1 cellular context compared by ENCODE assay signal in genomic region chr17:78316867-78317816, GRCh38.
TF ChIP-seq lines count a peak whose summit lies in the region.

No MANE protein-coding gene starts in this region.

TF ChIP-seq in HEK293, 187 proteins besides CTCF, POLR2A, EP300 and RAD21 (continued from another document and continues in another):
- TF ChIP-seq, protein P1, sequence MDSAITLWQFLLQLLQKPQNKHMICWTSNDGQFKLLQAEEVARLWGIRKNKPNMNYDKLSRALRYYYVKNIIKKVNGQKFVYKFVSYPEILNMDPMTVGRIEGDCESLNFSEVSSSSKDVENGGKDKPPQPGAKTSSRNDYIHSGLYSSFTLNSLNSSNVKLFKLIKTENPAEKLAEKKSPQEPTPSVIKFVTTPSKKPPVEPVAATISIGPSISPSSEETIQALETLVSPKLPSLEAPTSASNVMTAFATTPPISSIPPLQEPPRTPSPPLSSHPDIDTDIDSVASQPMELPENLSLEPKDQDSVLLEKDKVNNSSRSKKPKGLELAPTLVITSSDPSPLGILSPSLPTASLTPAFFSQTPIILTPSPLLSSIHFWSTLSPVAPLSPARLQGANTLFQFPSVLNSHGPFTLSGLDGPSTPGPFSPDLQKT (IDR thresholded peaks at IDR 0.05; ENCODE audit: borderline replicate concordance, low read depth, low read length): no peak
- TF ChIP-seq ZNF302 (tag by site-specific recombination; IDR thresholded peaks at IDR 0.05; ENCODE audit: low read depth) (no peak), ZNF701 (tag by site-specific recombination; IDR thresholded peaks at IDR 0.05) (no peak), ZNF292 (tag by site-specific recombination; IDR thresholded peaks at IDR 0.05; ENCODE audit: borderline replicate concordance, low read depth) (no peak), ZNF426 (tag by site-specific recombination; IDR thresholded peaks at IDR 0.05) (no peak), ZNF404 (tag by site-specific recombination; IDR thresholded peaks at IDR 0.05) (no peak), ZBTB7A (tag by site-specific recombination; IDR thresholded peaks at IDR 0.05; ENCODE audit: low read depth) (no peak), ZNF148 (tag by site-specific recombination; IDR thresholded peaks at IDR 0.05; ENCODE audit: borderline replicate concordance) (no peak), ZNF76 (tag by site-specific recombination; IDR thresholded peaks at IDR 0.05; ENCODE audit: borderline replicate concordance, low read depth) (no peak), ZNF704 (tag by site-specific recombination; IDR thresholded peaks at IDR 0.05) (no peak), ZBTB20 (tag by site-specific recombination; IDR thresholded peaks at IDR 0.05) (peak; percentile 43; the same call in 1 of the 2 replicates), ZNF658 (tag by site-specific recombination; IDR thresholded peaks at IDR 0.05) (no peak), ZEB2 (tag by site-specific recombination; IDR thresholded peaks at IDR 0.05) (no peak), ZNF311 (tag by site-specific recombination; IDR thresholded peaks at IDR 0.05; ENCODE audit: borderline replicate concordance) (no peak), ZBTB26 (tag by site-specific recombination; optimal IDR thresholded peaks at IDR 0.05) (peak; percentile 28), ZNF596 (tag by site-specific recombination; IDR thresholded peaks at IDR 0.05) (no peak), ZBTB17 (tag by site-specific recombination; IDR thresholded peaks at IDR 0.05) (0 out of 2 replicates have a peak, but pooled peaks have one; percentile 20), ZNF175 (tag by site-specific recombination; IDR thresholded peaks at IDR 0.05) (no peak), ZNF133 (tag by site-specific recombination; IDR thresholded peaks at IDR 0.05) (no peak), EGR2 (tag by site-specific recombination; IDR thresholded peaks at IDR 0.05; ENCODE audit: low read depth) (0 out of 2 replicates have a peak, but pooled peaks have one; percentile 32), BCL11B (tag by site-specific recombination; IDR thresholded peaks at IDR 0.05; ENCODE audit: low read depth) (no peak), HOXD13 (CRISPR knock-in tag; IDR thresholded peaks at IDR 0.05; ENCODE audit: borderline replicate concordance) (no peak), WT1 (tag by site-specific recombination; IDR thresholded peaks at IDR 0.05) (no peak), ZNF157 (tag by site-specific recombination; IDR thresholded peaks at IDR 0.05) (no peak), ZNF544 (tag by site-specific recombination; IDR thresholded peaks at IDR 0.05) (no peak), SCRT1 (tag by site-specific recombination; IDR thresholded peaks at IDR 0.05; ENCODE audit: borderline replicate concordance) (no peak), ZNF214 (tag by site-specific recombination; IDR thresholded peaks at IDR 0.05; ENCODE audit: borderline replicate concordance) (no peak), ZNF202 (tag by site-specific recombination; IDR thresholded peaks at IDR 0.05; ENCODE audit: borderline replicate concordance) (no peak), ZNF24 (tag by site-specific recombination; IDR thresholded peaks at IDR 0.05) (no peak), ZNF623 (tag by site-specific recombination; IDR thresholded peaks at IDR 0.05) (no peak), ZNF169 (tag by site-specific recombination; IDR thresholded peaks at IDR 0.05) (no peak), ZBTB10 (tag by site-specific recombination; IDR thresholded peaks at IDR 0.05) (no peak), ZFP3 (tag by site-specific recombination; IDR thresholded peaks at IDR 0.05; ENCODE audit: low read depth) (no peak), ZNF391 (tag by site-specific recombination; IDR thresholded peaks at IDR 0.05; ENCODE audit: borderline replicate concordance, low read depth) (no peak), IKZF3 (tag by site-specific recombination; IDR thresholded peaks at IDR 0.05) (no peak), BCL11A (tag by site-specific recombination; IDR thresholded peaks at IDR 0.05; ENCODE audit: low read depth) (no peak), HOXC10 (CRISPR knock-in tag; IDR thresholded peaks at IDR 0.05) (no peak), ZNF670 (tag by site-specific recombination; IDR thresholded peaks at IDR 0.05; ENCODE audit: low read depth) (no peak), ZNF521 (tag by site-specific recombination; IDR thresholded peaks at IDR 0.05) (no peak), RBAK (tag by site-specific recombination; IDR thresholded peaks at IDR 0.05) (no peak), ZNF768 (tag by site-specific recombination; IDR thresholded peaks at IDR 0.05) (no peak), KLF9 (tag by site-specific recombination; IDR thresholded peaks at IDR 0.05; ENCODE audit: low read depth) (no peak), ZNF624 (tag by site-specific recombination; IDR thresholded peaks at IDR 0.05) (no peak), ZXDB (tag by site-specific recombination; IDR thresholded peaks at IDR 0.05) (no peak), ZNF48 (tag by site-specific recombination; IDR thresholded peaks at IDR 0.05) (no peak), ZNF433 (tag by site-specific recombination; IDR thresholded peaks at IDR 0.05; ENCODE audit: low read depth) (no peak), PRDM1 (tag by site-specific recombination; IDR thresholded peaks at IDR 0.05) (peak; percentile 16; the same call in 1 of the 2 replicates), ZNF621 (tag by site-specific recombination; IDR thresholded peaks at IDR 0.05) (no peak), OSR2 (tag by site-specific recombination; IDR thresholded peaks at IDR 0.05) (no peak)
- TF ChIP-seq, protein P2, sequence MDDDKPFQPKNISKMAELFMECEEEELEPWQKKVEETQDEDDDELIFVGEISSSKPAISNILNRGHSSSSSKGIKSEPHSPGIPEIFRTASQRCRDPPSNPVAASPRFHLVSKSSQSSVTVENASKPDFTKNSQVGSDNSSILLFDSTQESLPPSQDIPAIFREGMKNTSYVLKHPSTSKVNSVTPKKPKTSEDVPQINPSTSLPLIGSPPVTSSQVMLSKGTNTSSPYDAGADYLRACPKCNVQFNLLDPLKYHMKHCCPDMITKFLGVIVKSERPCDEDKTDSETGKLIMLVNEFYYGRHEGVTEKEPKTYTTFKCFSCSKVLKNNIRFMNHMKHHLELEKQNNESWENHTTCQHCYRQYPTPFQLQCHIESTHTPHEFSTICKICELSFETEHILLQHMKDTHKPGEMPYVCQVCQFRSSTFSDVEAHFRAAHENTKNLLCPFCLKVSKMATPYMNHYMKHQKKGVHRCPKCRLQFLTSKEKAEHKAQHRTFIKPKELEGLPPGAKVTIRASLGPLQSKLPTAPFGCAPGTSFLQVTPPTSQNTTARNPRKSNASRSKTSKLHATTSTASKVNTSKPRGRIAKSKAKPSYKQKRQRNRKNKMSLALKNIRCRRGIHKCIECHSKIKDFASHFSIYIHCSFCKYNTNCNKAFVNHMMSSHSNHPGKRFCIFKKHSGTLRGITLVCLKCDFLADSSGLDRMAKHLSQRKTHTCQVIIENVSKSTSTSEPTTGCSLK (tag by site-specific recombination; IDR thresholded peaks at IDR 0.05): no peak
- TF ChIP-seq, protein P3, sequence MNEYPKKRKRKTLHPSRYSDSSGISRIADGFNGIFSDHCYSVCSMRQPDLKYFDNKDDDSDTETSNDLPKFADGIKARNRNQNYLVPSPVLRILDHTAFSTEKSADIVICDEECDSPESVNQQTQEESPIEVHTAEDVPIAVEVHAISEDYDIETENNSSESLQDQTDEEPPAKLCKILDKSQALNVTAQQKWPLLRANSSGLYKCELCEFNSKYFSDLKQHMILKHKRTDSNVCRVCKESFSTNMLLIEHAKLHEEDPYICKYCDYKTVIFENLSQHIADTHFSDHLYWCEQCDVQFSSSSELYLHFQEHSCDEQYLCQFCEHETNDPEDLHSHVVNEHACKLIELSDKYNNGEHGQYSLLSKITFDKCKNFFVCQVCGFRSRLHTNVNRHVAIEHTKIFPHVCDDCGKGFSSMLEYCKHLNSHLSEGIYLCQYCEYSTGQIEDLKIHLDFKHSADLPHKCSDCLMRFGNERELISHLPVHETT (tag by site-specific recombination; IDR thresholded peaks at IDR 0.05): no peak
- TF ChIP-seq, protein P4, sequence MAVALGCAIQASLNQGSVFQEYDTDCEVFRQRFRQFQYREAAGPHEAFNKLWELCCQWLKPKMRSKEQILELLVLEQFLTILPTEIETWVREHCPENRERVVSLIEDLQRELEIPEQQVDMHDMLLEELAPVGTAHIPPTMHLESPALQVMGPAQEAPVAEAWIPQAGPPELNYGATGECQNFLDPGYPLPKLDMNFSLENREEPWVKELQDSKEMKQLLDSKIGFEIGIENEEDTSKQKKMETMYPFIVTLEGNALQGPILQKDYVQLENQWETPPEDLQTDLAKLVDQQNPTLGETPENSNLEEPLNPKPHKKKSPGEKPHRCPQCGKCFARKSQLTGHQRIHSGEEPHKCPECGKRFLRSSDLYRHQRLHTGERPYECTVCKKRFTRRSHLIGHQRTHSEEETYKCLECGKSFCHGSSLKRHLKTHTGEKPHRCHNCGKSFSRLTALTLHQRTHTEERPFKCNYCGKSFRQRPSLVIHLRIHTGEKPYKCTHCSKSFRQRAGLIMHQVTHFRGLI (tag by site-specific recombination; IDR thresholded peaks at IDR 0.05): no peak
- TF ChIP-seq, protein P5, sequence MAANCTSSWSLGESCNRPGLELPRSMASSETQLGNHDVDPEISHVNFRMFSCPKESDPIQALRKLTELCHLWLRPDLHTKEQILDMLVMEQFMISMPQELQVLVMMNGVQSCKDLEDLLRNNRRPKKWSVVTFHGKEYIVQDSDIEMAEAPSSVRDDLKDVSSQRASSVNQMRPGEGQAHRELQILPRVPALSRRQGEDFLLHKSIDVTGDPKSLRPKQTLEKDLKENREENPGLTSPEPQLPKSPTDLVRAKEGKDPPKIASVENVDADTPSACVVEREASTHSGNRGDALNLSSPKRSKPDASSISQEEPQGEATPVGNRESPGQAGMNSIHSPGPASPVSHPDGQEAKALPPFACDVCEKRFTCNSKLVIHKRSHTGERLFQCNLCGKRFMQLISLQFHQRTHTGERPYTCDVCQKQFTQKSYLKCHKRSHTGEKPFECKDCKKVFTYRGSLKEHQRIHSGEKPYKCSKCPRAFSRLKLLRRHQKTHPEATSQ (tag by site-specific recombination; IDR thresholded peaks at IDR 0.05): no peak
- TF ChIP-seq, protein P6, sequence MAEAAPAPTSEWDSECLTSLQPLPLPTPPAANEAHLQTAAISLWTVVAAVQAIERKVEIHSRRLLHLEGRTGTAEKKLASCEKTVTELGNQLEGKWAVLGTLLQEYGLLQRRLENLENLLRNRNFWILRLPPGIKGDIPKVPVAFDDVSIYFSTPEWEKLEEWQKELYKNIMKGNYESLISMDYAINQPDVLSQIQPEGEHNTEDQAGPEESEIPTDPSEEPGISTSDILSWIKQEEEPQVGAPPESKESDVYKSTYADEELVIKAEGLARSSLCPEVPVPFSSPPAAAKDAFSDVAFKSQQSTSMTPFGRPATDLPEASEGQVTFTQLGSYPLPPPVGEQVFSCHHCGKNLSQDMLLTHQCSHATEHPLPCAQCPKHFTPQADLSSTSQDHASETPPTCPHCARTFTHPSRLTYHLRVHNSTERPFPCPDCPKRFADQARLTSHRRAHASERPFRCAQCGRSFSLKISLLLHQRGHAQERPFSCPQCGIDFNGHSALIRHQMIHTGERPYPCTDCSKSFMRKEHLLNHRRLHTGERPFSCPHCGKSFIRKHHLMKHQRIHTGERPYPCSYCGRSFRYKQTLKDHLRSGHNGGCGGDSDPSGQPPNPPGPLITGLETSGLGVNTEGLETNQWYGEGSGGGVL (tag by site-specific recombination; IDR thresholded peaks at IDR 0.05): no peak
